In genomic region chr19:11342429-11342828, GRCh38 we compare ENCODE assay signal across 21 cellular contexts. TPM values are rescaled to one million over a fixed set of nuclear protein-coding genes. Genes with fewer than 3 reads are reported as not detected.
DNase-seq lines count a peak whose midpoint lies in the region; ATAC-seq, FAIRE-seq and TF ChIP-seq lines count a peak whose summit lies in the region.
"Had no signal": no experiment of that assay in that cellular context is flagged by ENCODE, and none has a peak within 500 bp of the region (broad histone marks: within the 10 kb centered on the region; RNA-seq: fewer than 3 reads in every experiment).

No MANE protein-coding gene starts in this region.

- FAIRE-seq in HepG2 (lab: Jason Lieb, UNC), result no peak
- FAIRE-seq: A204.1, G401.6, GM12878 had no signal

- no peaks in the 10 kb centered on the region for H3K36me3 ChIP-seq in HepG2 (replicated peaks in 1 of 2; ENCODE audit: control insufficient read depth in 1 of 2, insufficient read depth in 2 of 2, low read length in 2 of 2)
- peaks cover 0 to 10% (median 2%) of the 10 kb centered on the region in 4 donors for H3K36me3 ChIP-seq in right lobe of liver
- H3K36me3 ChIP-seq in osteoblast (ENCODE audit: insufficient read depth, low read length), result peaks cover 6% of the 10 kb centered on the region

- no peak for TF ChIP-seq RAD21 in HepG2 (CRISPR knock-in tag; IDR thresholded peaks at IDR 0.05)

- no TSS peak for BruUV-seq in HepG2 (replicated peaks; lab: Mats Ljungman, UMichigan)

- TF ChIP-seq EP300 in HepG2 (IDR thresholded peaks at IDR 0.05; ENCODE audit: low read depth in 2 of 2, low read length in 2 of 2) (no peak), HepG2 (CRISPR knock-in tag; IDR thresholded peaks at IDR 0.05; ENCODE audit: borderline replicate concordance) (no peak)

- no peaks in the 10 kb centered on the region for H3K27me3 ChIP-seq in HepG2 (ENCODE audit: control insufficient read depth in 1 of 2, insufficient read depth in 2 of 2, low read length in 2 of 2)
- H3K27me3 ChIP-seq in right lobe of liver, result no peaks in the 10 kb centered on the region
- H3K27me3 ChIP-seq in osteoblast (ENCODE audit: insufficient read depth, low read length), result no peaks in the 10 kb centered on the region
- H3K27me3 ChIP-seq: BLaER1 had no signal

- POLR2A ChIA-PET in HepG2 (lab: Yijun Ruan, JAX), result no interaction called here

- ATAC-seq in HepG2, result no peak
- no peak for ATAC-seq in right lobe of liver
- ATAC-seq: CD8-positive, alpha-beta T cell; GM12878; GM23338; HCT116 had no signal

- H3K4me1 Mint-ChIP-seq in mesothelial cell of epicardium, result peaks cover 32% of the 10 kb centered on the region

- 93% methylated on average over 3 of the region's 3 CpGs for WGBS in HepG2 (ENCODE audit: low lambda C conversion rate)
- 80% methylated on average over 3 of the region's 3 CpGs for WGBS in right lobe of liver (ENCODE audit: insufficient coverage, low coverage, low lambda C conversion rate, missing lambda C conversion rate)

- H3K9me3 ChIP-seq in HepG2 (ENCODE audit: low read length) (no peaks in the 10 kb centered on the region), right lobe of liver (no peaks in the 10 kb centered on the region), osteoblast (ENCODE audit: low read depth, low read length) (no peaks in the 10 kb centered on the region)
- H3K9me3 ChIP-seq: BLaER1, Caco-2 had no signal

- H3K79me2 ChIP-seq in HepG2 (ENCODE audit: insufficient read depth, low read length) (no peaks in the 10 kb centered on the region), osteoblast (ENCODE audit: insufficient read depth, low read length) (no peaks in the 10 kb centered on the region)

- no peaks in the 10 kb centered on the region for H3K9me3 Mint-ChIP-seq in mesothelial cell of epicardium
- H3K9me3 Mint-ChIP-seq: CD8-positive, alpha-beta T cell; GM23338; H9; HFFc6 had no signal

- H2AFZ ChIP-seq in HepG2 (ENCODE audit: low read length) (no peak overlapping the region), osteoblast (ENCODE audit: low read length) (no peak overlapping the region)
- H2AFZ ChIP-seq: GM23338 had no signal

- H3K27ac ChIP-seq in HepG2 (ENCODE audit: extremely low read length, insufficient read depth, low read length) (no peak overlapping the region), right lobe of liver (no peak overlapping the region), VCaP (peak overlapping the region; percentile 92), osteoblast (ENCODE audit: low read depth, low read length) (no peak overlapping the region)
- H3K27ac ChIP-seq: BLaER1 had no signal

- no peak overlapping the region for H3K9ac ChIP-seq in HepG2 (ENCODE audit: insufficient read depth, low read depth, low read length)
- H3K9ac ChIP-seq: BLaER1 had no signal

- H3K36me3 Mint-ChIP-seq in mesothelial cell of epicardium, result peaks cover 4% of the 10 kb centered on the region

- H3K27me3 Mint-ChIP-seq in mesothelial cell of epicardium (ENCODE audit: low read depth), result no peaks in the 10 kb centered on the region
- H3K27me3 Mint-ChIP-seq: B cell had no signal

- TF ChIP-seq POLR2A in HepG2 (IDR thresholded peaks at IDR 0.05; ENCODE audit: insufficient read depth in 1 of 2, low read depth in 2 of 2, low read length in 2 of 2) (no peak), right lobe of liver (IDR thresholded peaks at IDR 0.05) (no peak)

- intact Hi-C loops in HepG2 (cut with micrococcal nuclease; ENCODE audit: unreplicated experiment) (no loop called here), right lobe of liver (cut with DNase I) (no loop called here)

- TF ChIP-seq CTCF in HepG2 (CRISPR knock-in tag; IDR thresholded peaks at IDR 0.05) (no peak), right lobe of liver (IDR thresholded peaks at IDR 0.05) (no peak), VCaP (conservative IDR thresholded peaks at IDR 0.05) (no peak), mesothelial cell of epicardium (IDR thresholded peaks at IDR 0.05; ENCODE audit: unreplicated experiment) (no peak), osteoblast (IDR thresholded peaks at IDR 0.05; ENCODE audit: extremely low read depth, low read depth, low read length) (no peak)

- H3K4me1 ChIP-seq in HepG2 (ENCODE audit: insufficient read depth, low read length) (peaks cover 55% of the 10 kb centered on the region), right lobe of liver (peaks cover 0 to 37% (median 6%) of the 10 kb centered on the region in 4 donors), osteoblast (ENCODE audit: insufficient read depth, low read length) (peaks cover 27% of the 10 kb centered on the region)

- H3K4me2 ChIP-seq in HepG2 (ENCODE audit: low read depth, low read length), result no peak overlapping the region
- no peak overlapping the region for H3K4me2 ChIP-seq in osteoblast (ENCODE audit: insufficient read depth, low read length)
- H3K4me2 ChIP-seq: BLaER1, GM23338 had no signal

- peak overlapping the region; percentile 30 for H3K27ac Mint-ChIP-seq in mesothelial cell of epicardium
- H3K27ac Mint-ChIP-seq: B cell; CD8-positive, alpha-beta T cell; GM23338; H9; HFFc6 had no signal

- H3K4me3 Mint-ChIP-seq in mesothelial cell of epicardium, result no peak overlapping the region
- H3K4me3 Mint-ChIP-seq: B cell; CD8-positive, alpha-beta T cell; GM23338; H9; HFFc6 had no signal

- no peaks in the 10 kb centered on the region for H4K20me1 ChIP-seq in HepG2 (ENCODE audit: insufficient read depth, low read length)
- H4K20me1 ChIP-seq in osteoblast (ENCODE audit: insufficient read depth, low read length), result peaks cover 14% of the 10 kb centered on the region

- DNase-seq in HepG2 (ENCODE audit: low spot score) (no peak), right lobe of liver (no peak), mesothelial cell of epicardium (ENCODE audit: low spot score in 2 of 2, unreplicated experiment in 2 of 2) (no peak), osteoblast (ENCODE audit: insufficient read length, low spot score, missing footprints) (peak; percentile 4), NCI-H526 (lab: John Stamatoyannopoulos, UW) (no peak), nucleus accumbens (lab: John Stamatoyannopoulos, UW) (no peak), retina (no peak)
- DNase-seq: Caco-2; CD8-positive, alpha-beta T cell; DMS153; DND-41; H9; HFFc6 had no signal

- in situ Hi-C loops in HepG2 (cut with HindIII; ENCODE audit: extremely low pct_ligation_motif_present, low pct_unique_long_range_greater_than_20kb), result no loop called here

- CTCF ChIA-PET in HepG2 (lab: Yijun Ruan, JAX; ENCODE audit: low intra/inter-chr PET ratio, low total read pairs), result no interaction called here

- H3K4me3 ChIP-seq in HepG2 (replicated peaks in 1 of 3; ENCODE audit: insufficient read depth in 1 of 3, low read depth in 2 of 3, low read length in 3 of 3) (no peak overlapping the region), right lobe of liver (no peak overlapping the region), osteoblast (ENCODE audit: insufficient read depth, low read length) (no peak overlapping the region)
- H3K4me3 ChIP-seq: BLaER1, GM12878, GM23338 had no signal

RNA-seq across cellular contexts. Expression of gene RAB3D, which starts 3.0 kb away (rescaled TPM):
- 2.0 and 3.3 TPM in 2 replicates for total RNA-seq in HepG2 (2016; rRNA removed; fragmentation: Illumina TruSeq; extraction: Trizol)
- total RNA-seq in HepG2 (2016; cell fraction: cytosol; rRNA removed; fragmentation: Illumina TruSeq; extraction: Trizol; ENCODE audit: low read depth), result 0.26 and 0.40 TPM in 2 replicates
- 1.9 and 2.7 TPM in 2 replicates for total RNA-seq in HepG2 (2016; cell fraction: insoluble cytoplasmic fraction; rRNA removed; fragmentation: Illumina TruSeq; extraction: Trizol)
- total RNA-seq in HepG2 (2016; cell fraction: membrane; rRNA removed; fragmentation: Illumina TruSeq; extraction: Trizol), result 1.9 and 2.1 TPM in 2 replicates
- total RNA-seq in HepG2 (2016; cell fraction: nucleus; rRNA removed; fragmentation: Illumina TruSeq; extraction: Trizol), result 1.5 and 1.8 TPM in 2 replicates
- 16.1 and 19.9 TPM in 2 replicates for polyA plus RNA-seq in HepG2 (2011; rRNA removed)
- 12.0 and 13.8 TPM in 2 replicates for polyA plus RNA-seq in HepG2 (2011; cell fraction: cytosol; rRNA removed)
- polyA plus RNA-seq in HepG2 (2011; cell fraction: nucleus; rRNA removed), result 7.5 and 9.8 TPM in 2 replicates
- 2.1 TPM in 2 replicates for polyA plus RNA-seq in HepG2 (2012)
- 0.28 and 0.29 TPM in 2 replicates for polyA plus RNA-seq in HepG2 (2016; cell fraction: cytosol; fragmentation: Illumina TruSeq; extraction: Trizol; ENCODE audit: low read depth)
- 3.1 and 3.9 TPM in 2 replicates for polyA plus RNA-seq in HepG2 (2016; cell fraction: insoluble cytoplasmic fraction; fragmentation: Illumina TruSeq; extraction: Trizol; ENCODE audit: low read depth)
- 0.98 and 1.6 TPM in 2 replicates for polyA plus RNA-seq in HepG2 (2016; cell fraction: membrane; fragmentation: Illumina TruSeq; extraction: Trizol; ENCODE audit: low read depth)
- 2.7 and 3.4 TPM in 2 replicates for polyA plus RNA-seq in HepG2 (2016; cell fraction: nucleus; fragmentation: Illumina TruSeq; extraction: Trizol; ENCODE audit: insufficient read depth, low read depth)
- polyA minus RNA-seq in HepG2 (2011; rRNA and poly(A)+ RNA removed; ENCODE audit: low replicate concordance), result 91.8 and 118 TPM in 2 replicates
- polyA minus RNA-seq in HepG2 (2011; cell fraction: cytosol; rRNA and poly(A)+ RNA removed), result 11.3 and 12.6 TPM in 2 replicates
- 5.3 and 6.6 TPM in 2 replicates for polyA minus RNA-seq in HepG2 (2011; cell fraction: nucleus; rRNA and poly(A)+ RNA removed)
- total RNA-seq in right lobe of liver, result 1 to 10 TPM; 2.7 to 4.5 (median 4.0) TPM
- 26.3 to 28.4 TPM (median 27.3 TPM) in 3 replicates for total RNA-seq in mesothelial cell of epicardium
- 2.1 and 3.3 TPM in 2 replicates for total RNA-seq in osteoblast

RNA-seq across cellular contexts. Expression of gene TMEM205, which starts 3.6 kb away (rescaled TPM):
- total RNA-seq in HepG2 (2016; rRNA removed; fragmentation: Illumina TruSeq; extraction: Trizol) (22.8 and 45.5 TPM in 2 replicates), right lobe of liver (100 to 1,000 TPM; 138 to 605 (median 165) TPM), mesothelial cell of epicardium (56.8 to 61.4 TPM (median 57.2 TPM) in 3 replicates), osteoblast (29.2 and 59.4 TPM in 2 replicates)
- 23.9 and 36.8 TPM in 2 replicates for total RNA-seq in HepG2 (2016; cell fraction: cytosol; rRNA removed; fragmentation: Illumina TruSeq; extraction: Trizol; ENCODE audit: low read depth)
- total RNA-seq in HepG2 (2016; cell fraction: insoluble cytoplasmic fraction; rRNA removed; fragmentation: Illumina TruSeq; extraction: Trizol), result 26.6 and 43.5 TPM in 2 replicates
- 20.5 and 27.0 TPM in 2 replicates for total RNA-seq in HepG2 (2016; cell fraction: membrane; rRNA removed; fragmentation: Illumina TruSeq; extraction: Trizol)
- 40.9 and 45.4 TPM in 2 replicates for total RNA-seq in HepG2 (2016; cell fraction: nucleus; rRNA removed; fragmentation: Illumina TruSeq; extraction: Trizol)
- polyA plus RNA-seq in HepG2 (2011; rRNA removed), result 98.7 and 119 TPM in 2 replicates
- 206 and 218 TPM in 2 replicates for polyA plus RNA-seq in HepG2 (2011; cell fraction: cytosol; rRNA removed)
- 131 and 158 TPM in 2 replicates for polyA plus RNA-seq in HepG2 (2011; cell fraction: nucleus; rRNA removed)
- 57.4 and 59.1 TPM in 2 replicates for polyA plus RNA-seq in HepG2 (2012)
- 31.8 and 38.8 TPM in 2 replicates for polyA plus RNA-seq in HepG2 (2016; cell fraction: cytosol; fragmentation: Illumina TruSeq; extraction: Trizol; ENCODE audit: low read depth)
- polyA plus RNA-seq in HepG2 (2016; cell fraction: insoluble cytoplasmic fraction; fragmentation: Illumina TruSeq; extraction: Trizol; ENCODE audit: low read depth), result 33.6 and 35.9 TPM in 2 replicates
- 24.0 and 30.5 TPM in 2 replicates for polyA plus RNA-seq in HepG2 (2016; cell fraction: membrane; fragmentation: Illumina TruSeq; extraction: Trizol; ENCODE audit: low read depth)
- polyA plus RNA-seq in HepG2 (2016; cell fraction: nucleus; fragmentation: Illumina TruSeq; extraction: Trizol; ENCODE audit: insufficient read depth, low read depth), result 71.8 and 88.8 TPM in 2 replicates
- 48.8 and 93.8 TPM in 2 replicates for polyA minus RNA-seq in HepG2 (2011; rRNA and poly(A)+ RNA removed; ENCODE audit: low replicate concordance)
- polyA minus RNA-seq in HepG2 (2011; cell fraction: cytosol; rRNA and poly(A)+ RNA removed), result 25.0 and 36.6 TPM in 2 replicates
- 8.2 and 12.7 TPM in 2 replicates for polyA minus RNA-seq in HepG2 (2011; cell fraction: nucleus; rRNA and poly(A)+ RNA removed)

RNA-seq across cellular contexts. Expression of gene CCDC159, which starts 3.9 kb away (rescaled TPM):
- total RNA-seq in HepG2 (2016; rRNA removed; fragmentation: Illumina TruSeq; extraction: Trizol) (1.2 and 1.7 TPM in 2 replicates), right lobe of liver (10 to 100 TPM in 5 of 6 experiments, 1 to 10 TPM in 1; 8.4 to 27.9 (median 23.4) TPM), mesothelial cell of epicardium (29.6 to 34.9 TPM (median 34.2 TPM) in 3 replicates), osteoblast (4.0 and 8.0 TPM in 2 replicates)
- total RNA-seq in HepG2 (2016; cell fraction: cytosol; rRNA removed; fragmentation: Illumina TruSeq; extraction: Trizol; ENCODE audit: low read depth), result 0.81 and 0.88 TPM in 2 replicates
- 0.82 and 1.3 TPM in 2 replicates for total RNA-seq in HepG2 (2016; cell fraction: insoluble cytoplasmic fraction; rRNA removed; fragmentation: Illumina TruSeq; extraction: Trizol)
- total RNA-seq in HepG2 (2016; cell fraction: membrane; rRNA removed; fragmentation: Illumina TruSeq; extraction: Trizol), result 1.4 and 1.9 TPM in 2 replicates
- total RNA-seq in HepG2 (2016; cell fraction: nucleus; rRNA removed; fragmentation: Illumina TruSeq; extraction: Trizol), result 2.7 and 4.7 TPM in 2 replicates
- polyA plus RNA-seq in HepG2 (2011; rRNA removed), result 6.3 and 9.1 TPM in 2 replicates
- 2.8 and 3.3 TPM in 2 replicates for polyA plus RNA-seq in HepG2 (2011; cell fraction: cytosol; rRNA removed)
- polyA plus RNA-seq in HepG2 (2011; cell fraction: nucleus; rRNA removed), result 44.4 and 50.4 TPM in 2 replicates
- 4.5 and 6.5 TPM in 2 replicates for polyA plus RNA-seq in HepG2 (2012)
- polyA plus RNA-seq in HepG2 (2016; cell fraction: cytosol; fragmentation: Illumina TruSeq; extraction: Trizol; ENCODE audit: low read depth), result 1.7 and 2.1 TPM in 2 replicates
- polyA plus RNA-seq in HepG2 (2016; cell fraction: insoluble cytoplasmic fraction; fragmentation: Illumina TruSeq; extraction: Trizol; ENCODE audit: low read depth), result 2.2 TPM in 2 replicates
- 1.5 and 2.1 TPM in 2 replicates for polyA plus RNA-seq in HepG2 (2016; cell fraction: membrane; fragmentation: Illumina TruSeq; extraction: Trizol; ENCODE audit: low read depth)
- polyA plus RNA-seq in HepG2 (2016; cell fraction: nucleus; fragmentation: Illumina TruSeq; extraction: Trizol; ENCODE audit: insufficient read depth, low read depth), result 8.6 and 11.0 TPM in 2 replicates
- polyA minus RNA-seq in HepG2 (2011; rRNA and poly(A)+ RNA removed; ENCODE audit: low replicate concordance), result 2.6 and 3.3 TPM in 2 replicates
- 0.97 TPM in 1 of 2 replicates, not detected in the other for polyA minus RNA-seq in HepG2 (2011; cell fraction: cytosol; rRNA and poly(A)+ RNA removed)
- polyA minus RNA-seq in HepG2 (2011; cell fraction: nucleus; rRNA and poly(A)+ RNA removed), result 7.0 and 7.8 TPM in 2 replicates

RNA-seq across cellular contexts. Expression of gene PLPPR2, which starts 12.8 kb away (rescaled TPM):
- total RNA-seq in HepG2 (2016; rRNA removed; fragmentation: Illumina TruSeq; extraction: Trizol) (0.77 and 1.5 TPM in 2 replicates), right lobe of liver (10 to 100 TPM in 3 of 6 experiments, 1 to 10 TPM in 3; 6.7 to 17.5 (median 10.2) TPM), mesothelial cell of epicardium (18.9 to 21.4 TPM (median 20.4 TPM) in 3 replicates), osteoblast (10.6 and 14.1 TPM in 2 replicates)
- total RNA-seq in HepG2 (2016; cell fraction: cytosol; rRNA removed; fragmentation: Illumina TruSeq; extraction: Trizol; ENCODE audit: low read depth), result 1.2 and 1.3 TPM in 2 replicates
- 0.70 and 1.3 TPM in 2 replicates for total RNA-seq in HepG2 (2016; cell fraction: insoluble cytoplasmic fraction; rRNA removed; fragmentation: Illumina TruSeq; extraction: Trizol)
- 1.9 and 3.1 TPM in 2 replicates for total RNA-seq in HepG2 (2016; cell fraction: membrane; rRNA removed; fragmentation: Illumina TruSeq; extraction: Trizol)
- total RNA-seq in HepG2 (2016; cell fraction: nucleus; rRNA removed; fragmentation: Illumina TruSeq; extraction: Trizol), result 1.1 and 1.8 TPM in 2 replicates
- 2.1 and 4.2 TPM in 2 replicates for polyA plus RNA-seq in HepG2 (2011; rRNA removed)
- polyA plus RNA-seq in HepG2 (2011; cell fraction: cytosol; rRNA removed), result 1.9 and 2.5 TPM in 2 replicates
- polyA plus RNA-seq in HepG2 (2011; cell fraction: nucleus; rRNA removed), result 17.0 and 17.4 TPM in 2 replicates
- polyA plus RNA-seq in HepG2 (2012), result 3.2 and 4.3 TPM in 2 replicates
- 2.2 and 3.3 TPM in 2 replicates for polyA plus RNA-seq in HepG2 (2016; cell fraction: cytosol; fragmentation: Illumina TruSeq; extraction: Trizol; ENCODE audit: low read depth)
- polyA plus RNA-seq in HepG2 (2016; cell fraction: insoluble cytoplasmic fraction; fragmentation: Illumina TruSeq; extraction: Trizol; ENCODE audit: low read depth), result 1.3 and 2.2 TPM in 2 replicates
- 4.4 and 5.3 TPM in 2 replicates for polyA plus RNA-seq in HepG2 (2016; cell fraction: membrane; fragmentation: Illumina TruSeq; extraction: Trizol; ENCODE audit: low read depth)
- polyA plus RNA-seq in HepG2 (2016; cell fraction: nucleus; fragmentation: Illumina TruSeq; extraction: Trizol; ENCODE audit: insufficient read depth, low read depth), result 3.3 and 4.8 TPM in 2 replicates
- 7.2 and 7.3 TPM in 2 replicates for polyA minus RNA-seq in HepG2 (2011; rRNA and poly(A)+ RNA removed; ENCODE audit: low replicate concordance)
- polyA minus RNA-seq in HepG2 (2011; cell fraction: cytosol; rRNA and poly(A)+ RNA removed), result 1.3 and 2.5 TPM in 2 replicates
- 2.8 and 4.7 TPM in 2 replicates for polyA minus RNA-seq in HepG2 (2011; cell fraction: nucleus; rRNA and poly(A)+ RNA removed)

RNA-seq across cellular contexts. Expression of gene SWSAP1, which starts 32.0 kb away (rescaled TPM):
- total RNA-seq in HepG2 (2016; rRNA removed; fragmentation: Illumina TruSeq; extraction: Trizol), result 3.1 and 3.3 TPM in 2 replicates
- total RNA-seq in HepG2 (2016; cell fraction: cytosol; rRNA removed; fragmentation: Illumina TruSeq; extraction: Trizol; ENCODE audit: low read depth), result 0.81 and 1.5 TPM in 2 replicates
- 3.1 and 3.4 TPM in 2 replicates for total RNA-seq in HepG2 (2016; cell fraction: insoluble cytoplasmic fraction; rRNA removed; fragmentation: Illumina TruSeq; extraction: Trizol)
- 1.9 and 2.2 TPM in 2 replicates for total RNA-seq in HepG2 (2016; cell fraction: membrane; rRNA removed; fragmentation: Illumina TruSeq; extraction: Trizol)
- total RNA-seq in HepG2 (2016; cell fraction: nucleus; rRNA removed; fragmentation: Illumina TruSeq; extraction: Trizol), result 1.3 and 2.3 TPM in 2 replicates
- 2.7 and 3.9 TPM in 2 replicates for polyA plus RNA-seq in HepG2 (2011; rRNA removed)
- polyA plus RNA-seq in HepG2 (2011; cell fraction: cytosol; rRNA removed), result 2.3 and 3.3 TPM in 2 replicates
- 4.9 and 5.4 TPM in 2 replicates for polyA plus RNA-seq in HepG2 (2011; cell fraction: nucleus; rRNA removed)
- polyA plus RNA-seq in HepG2 (2012), result 1.5 and 1.6 TPM in 2 replicates
- 0.61 and 0.65 TPM in 2 replicates for polyA plus RNA-seq in HepG2 (2016; cell fraction: cytosol; fragmentation: Illumina TruSeq; extraction: Trizol; ENCODE audit: low read depth)
- polyA plus RNA-seq in HepG2 (2016; cell fraction: insoluble cytoplasmic fraction; fragmentation: Illumina TruSeq; extraction: Trizol; ENCODE audit: low read depth), result 3.9 and 4.4 TPM in 2 replicates
- polyA plus RNA-seq in HepG2 (2016; cell fraction: membrane; fragmentation: Illumina TruSeq; extraction: Trizol; ENCODE audit: low read depth), result 1.2 and 1.6 TPM in 2 replicates
- 2.9 and 3.2 TPM in 2 replicates for polyA plus RNA-seq in HepG2 (2016; cell fraction: nucleus; fragmentation: Illumina TruSeq; extraction: Trizol; ENCODE audit: insufficient read depth, low read depth)
- 1.3 and 2.7 TPM in 2 replicates for polyA minus RNA-seq in HepG2 (2011; rRNA and poly(A)+ RNA removed; ENCODE audit: low replicate concordance)
- 0.79 and 0.97 TPM in 2 replicates for polyA minus RNA-seq in HepG2 (2011; cell fraction: cytosol; rRNA and poly(A)+ RNA removed)
- polyA minus RNA-seq in HepG2 (2011; cell fraction: nucleus; rRNA and poly(A)+ RNA removed), result 1.8 and 2.7 TPM in 2 replicates
- 1 to 10 TPM; 1.4 to 2.7 (median 2.3) TPM for total RNA-seq in right lobe of liver
- total RNA-seq in mesothelial cell of epicardium, result 2.7 to 2.9 TPM (median 2.8 TPM) in 3 replicates
- total RNA-seq in osteoblast, result 0.72 and 0.88 TPM in 2 replicates
